9 cellular contexts compared by ENCODE assay signal in genomic region chr12:89353188-89353822, GRCh38. TPM values are rescaled to one million over a fixed set of nuclear protein-coding genes. Genes with fewer than 3 reads are reported as not detected.
A peak's percentile ranks its signal among the peaks of the same experiment; 100 is the strongest.
DNase-seq lines count a peak whose midpoint lies in the region; ATAC-seq, FAIRE-seq and TF ChIP-seq lines count a peak whose summit lies in the region.
"Had no signal": no experiment of that assay in that cellular context is flagged by ENCODE, and none has a peak within 500 bp of the region (broad histone marks: within the 10 kb centered on the region; RNA-seq: fewer than 3 reads in every experiment).

No MANE protein-coding gene starts in this region.

- H4K5ac ChIP-seq in mesendoderm (ENCODE audit: low read length) = peak overlapping the region; percentile 95

- no peak for TF ChIP-seq CTCF in CD14-positive monocyte (IDR thresholded peaks at IDR 0.05)
- no peak for TF ChIP-seq CTCF in endothelial cell of umbilical vein (IDR thresholded peaks at IDR 0.05; ENCODE audit: extremely low read depth in 1 of 2, insufficient read depth in 1 of 2, low read depth in 1 of 2, low read length in 2 of 2)

- no CpG with 5 or more reads among the region's 49 CpGs for WGBS in mesendoderm (ENCODE audit: extremely low coverage, insufficient coverage, low lambda C conversion rate)

- POLR2A ChIA-PET in endothelial cell of umbilical vein (lab: Charles Lee) = interaction anchor here (1.1 to 3.0 kb wide), 5 partner anchors 98 to 334 kb away, joined by 3 to 34 read pairs (median 8); no protein-coding TSS in a partner anchor

- H3K9me3 Mint-ChIP-seq in CD14-positive monocyte = peaks cover 0 to 13% (median 2%) of the 10 kb centered on the region in 7 donors
- no peaks in the 10 kb centered on the region for H3K9me3 Mint-ChIP-seq in activated CD8-positive, alpha-beta memory T cell treated with anti-CD3 and anti-CD28 coated beads, Interleukin-2, amount 10 ng/mL, durations not matched to agents 7 days and 5 days (ENCODE audit: low read depth)
- H3K9me3 Mint-ChIP-seq in stimulated activated naive B cell treated with anti-CD40 and anti-IgM and Interleukin-4, amounts not matched to agents 10 μg/mL and 1 μg/mL and 100 μg/mL, for 72 hours = no peaks in the 10 kb centered on the region

- H3K36me3 ChIP-seq in endothelial cell of umbilical vein (ENCODE audit: control insufficient read depth in 2 of 2, extremely low read depth in 1 of 2, insufficient read depth in 2 of 2, low read length in 2 of 2) = peaks cover 11 to 22% of the 10 kb centered on the region in 2 experiments
- peaks cover 9% of the 10 kb centered on the region for H3K36me3 ChIP-seq in mesendoderm (ENCODE audit: control insufficient read depth, insufficient read depth, low read length)

- no TSS peak for BruUV-seq in endothelial cell of umbilical vein (replicated peaks; lab: Mats Ljungman, UMichigan)

- H2BK5ac ChIP-seq in mesendoderm (ENCODE audit: low read length) = peak overlapping the region; percentile 97

- peak overlapping the region; percentile 71 for H3K9ac ChIP-seq in endothelial cell of umbilical vein (replicated peaks; ENCODE audit: extremely low read depth, insufficient read depth, low read length)
- H3K9ac ChIP-seq in mesendoderm (ENCODE audit: low read length) = peak overlapping the region; percentile 63

- peak overlapping the region; percentile 91 to 98 (median 97) for H3K27ac Mint-ChIP-seq in CD14-positive monocyte
- H3K27ac Mint-ChIP-seq in activated CD8-positive, alpha-beta memory T cell treated with anti-CD3 and anti-CD28 coated beads, Interleukin-2, amount 10 ng/mL, durations not matched to agents 7 days and 5 days = peak overlapping the region; percentile 93
- peak overlapping the region; percentile 97 for H3K27ac Mint-ChIP-seq in stimulated activated naive B cell treated with anti-CD40 and anti-IgM and Interleukin-4, amounts not matched to agents 10 μg/mL and 1 μg/mL and 100 μg/mL, for 72 hours

- dilution Hi-C loops in endothelial cell of umbilical vein (cut with MboI; ENCODE audit: extremely low pct_ligation_motif_present, low sequenced_read_pairs) = no loop called here

- peaks cover 9% of the 10 kb centered on the region for H3K79me1 ChIP-seq in mesendoderm (ENCODE audit: low read length)

- H3K9me3 ChIP-seq in endothelial cell of umbilical vein (replicated peaks; ENCODE audit: control insufficient read depth, insufficient read depth, low read length) = no peaks in the 10 kb centered on the region

- H2BK15ac ChIP-seq in mesendoderm (replicated peaks; ENCODE audit: low read depth) = no peak overlapping the region

- peaks cover 37% of the 10 kb centered on the region for H3K4me1 Mint-ChIP-seq in CD14-positive monocyte
- H3K4me1 Mint-ChIP-seq in activated CD8-positive, alpha-beta memory T cell treated with anti-CD3 and anti-CD28 coated beads, Interleukin-2, amount 10 ng/mL, durations not matched to agents 7 days and 5 days = peaks cover 31% of the 10 kb centered on the region
- peaks cover 47 to 61% of the 10 kb centered on the region in 2 donors for H3K4me1 Mint-ChIP-seq in stimulated activated naive B cell treated with anti-CD40 and anti-IgM and Interleukin-4, amounts not matched to agents 10 μg/mL and 1 μg/mL and 100 μg/mL, for 72 hours

- peak overlapping the region; percentile 66 for H3K4ac ChIP-seq in mesendoderm (ENCODE audit: low read depth, low read length)

- H3K4me2 ChIP-seq in endothelial cell of umbilical vein (ENCODE audit: insufficient read depth, low read length) = peak overlapping the region; percentile 42
- H3K4me2 ChIP-seq in mesendoderm (ENCODE audit: low read length) = peak overlapping the region; percentile 37

- H2AK5ac ChIP-seq in mesendoderm (ENCODE audit: low read length) = no peak overlapping the region

- peak; percentile 40 for FAIRE-seq in endothelial cell of umbilical vein (lab: Jason Lieb, UNC)
- FAIRE-seq: K562 had no signal

- no peaks in the 10 kb centered on the region for H4K20me1 ChIP-seq in endothelial cell of umbilical vein (replicated peaks; ENCODE audit: control insufficient read depth, extremely low read depth, insufficient read depth, low read length)

- ATAC-seq in GM21423 (IDR thresholded peaks at IDR 0.05; ENCODE audit: unreplicated experiment) (peak; percentile 23), HG02981 (IDR thresholded peaks at IDR 0.05; ENCODE audit: unreplicated experiment) (no peak)
- peak; percentile 16 for ATAC-seq in activated CD8-positive, alpha-beta memory T cell treated with anti-CD3 and anti-CD28 coated beads, Interleukin-2, amount 10 ng/mL, durations not matched to agents 7 days and 5 days
- peak; percentile 24 to 38 for ATAC-seq in stimulated activated naive B cell treated with anti-CD40 and anti-IgM and Interleukin-4, amounts not matched to agents 10 μg/mL and 1 μg/mL and 100 μg/mL, for 72 hours (replicated peaks)
- ATAC-seq: K562 had no signal

- intact Hi-C loops in CD14-positive monocyte (cut with micrococcal nuclease) = loop anchor here (2.0 to 10.0 kb wide), 8 partner anchors 39 to 306 kb away; partner anchors contain the start of gene POC1B (in 1 of the 2)
- intact Hi-C loops in endothelial cell of umbilical vein (cut with micrococcal nuclease) = loop anchor here (5.0 kb wide), 1 partner anchor 406 kb away; no protein-coding TSS in a partner anchor

- no peak overlapping the region for H2AFZ ChIP-seq in endothelial cell of umbilical vein (ENCODE audit: low read depth, low read length)

- no peaks in the 10 kb centered on the region for H3K9me1 ChIP-seq in endothelial cell of umbilical vein (replicated peaks; ENCODE audit: control insufficient read depth, extremely low read depth, insufficient read depth, low read length)

- no peaks in the 10 kb centered on the region for H3K27me3 Mint-ChIP-seq in CD14-positive monocyte (ENCODE audit: low read depth in 3 of 3)
- no peaks in the 10 kb centered on the region for H3K27me3 Mint-ChIP-seq in activated CD8-positive, alpha-beta memory T cell treated with anti-CD3 and anti-CD28 coated beads, Interleukin-2, amount 10 ng/mL, durations not matched to agents 7 days and 5 days
- H3K27me3 Mint-ChIP-seq in stimulated activated naive B cell treated with anti-CD40 and anti-IgM and Interleukin-4, amounts not matched to agents 10 μg/mL and 1 μg/mL and 100 μg/mL, for 72 hours = no peaks in the 10 kb centered on the region

- peak overlapping the region; percentile 33 for H2BK120ac ChIP-seq in mesendoderm (ENCODE audit: low read depth, low read length)

- H3K36me3 Mint-ChIP-seq in CD14-positive monocyte = peaks cover 36 to 44% of the 10 kb centered on the region in 2 donors
- H3K36me3 Mint-ChIP-seq in activated CD8-positive, alpha-beta memory T cell treated with anti-CD3 and anti-CD28 coated beads, Interleukin-2, amount 10 ng/mL, durations not matched to agents 7 days and 5 days = peaks cover 38% of the 10 kb centered on the region
- peaks cover 2 to 5% of the 10 kb centered on the region in 2 donors for H3K36me3 Mint-ChIP-seq in stimulated activated naive B cell treated with anti-CD40 and anti-IgM and Interleukin-4, amounts not matched to agents 10 μg/mL and 1 μg/mL and 100 μg/mL, for 72 hours

- CTCF ChIA-PET in activated CD8-positive, alpha-beta memory T cell treated with anti-CD3 and anti-CD28 coated beads, Interleukin-2, amount 10 ng/mL, durations not matched to agents 7 days and 5 days (lab: Charles Lee) = interaction anchor here (0.9 to 7.3 kb wide), 15 partner anchors 8 to 336 kb away, joined by 3 to 53 read pairs (median 4); no protein-coding TSS in a partner anchor
- CTCF ChIA-PET in endothelial cell of umbilical vein (lab: Charles Lee) = interaction anchor here (1.0 to 7.3 kb wide), 10 partner anchors 8 to 1587 kb away, joined by 3 to 163 read pairs (median 8); partner anchors contain the start of gene GALNT4

- peak overlapping the region; percentile 98 for H3K23ac ChIP-seq in mesendoderm (ENCODE audit: low read length)

- peaks cover 30% of the 10 kb centered on the region for H3K4me1 ChIP-seq in endothelial cell of umbilical vein (ENCODE audit: control insufficient read depth, extremely low read depth, insufficient read depth, low read length)
- H3K4me1 ChIP-seq in mesendoderm (ENCODE audit: control insufficient read depth, low read depth, low read length) = peaks cover 27% of the 10 kb centered on the region

- peak overlapping the region; percentile 75 for H3K18ac ChIP-seq in mesendoderm (ENCODE audit: low read length)

- H3K56ac ChIP-seq in mesendoderm (ENCODE audit: low read length) = peak overlapping the region; percentile 98

- H3K27me3 ChIP-seq in endothelial cell of umbilical vein (ENCODE audit: control insufficient read depth in 2 of 2, insufficient read depth in 2 of 2, low read length in 2 of 2) (no peaks in the 10 kb centered on the region), mesendoderm (ENCODE audit: insufficient read depth, low read length, poor library complexity) (no peaks in the 10 kb centered on the region)

- peak overlapping the region; percentile 99 to 100 for H3K4me3 Mint-ChIP-seq in CD14-positive monocyte
- peak overlapping the region; percentile 93 for H3K4me3 Mint-ChIP-seq in activated CD8-positive, alpha-beta memory T cell treated with anti-CD3 and anti-CD28 coated beads, Interleukin-2, amount 10 ng/mL, durations not matched to agents 7 days and 5 days
- H3K4me3 Mint-ChIP-seq in stimulated activated naive B cell treated with anti-CD40 and anti-IgM and Interleukin-4, amounts not matched to agents 10 μg/mL and 1 μg/mL and 100 μg/mL, for 72 hours = peak overlapping the region; percentile 98 to 100

- peak overlapping the region; percentile 5 to 65 (median 8) for H3K4me3 ChIP-seq in endothelial cell of umbilical vein (replicated peaks in 1 of 3; ENCODE audit: insufficient read depth in 1 of 3, low read depth in 1 of 3, low read length in 3 of 3)
- peak overlapping the region; percentile 33 for H3K4me3 ChIP-seq in mesendoderm (ENCODE audit: low read length)
- H3K4me3 ChIP-seq: K562 had no signal

- H4K8ac ChIP-seq in mesendoderm (ENCODE audit: low read depth, low read length) = no peak overlapping the region

- peak; percentile 55 for DNase-seq in CD14-positive monocyte (ENCODE audit: low spot score)
- peak; percentile 67 for DNase-seq in NCI-H2227 treated with DMSO at 0.1 percent for 48 hours (lab: John Stamatoyannopoulos, UW)
- peak; percentile 67 for DNase-seq in activated CD8-positive, alpha-beta memory T cell treated with anti-CD3 and anti-CD28 coated beads, Interleukin-2, amount 10 ng/mL, durations not matched to agents 7 days and 5 days
- peak; percentile 81 for DNase-seq in endothelial cell of umbilical vein (ENCODE audit: low read depth, low spot score)
- peak; percentile 95 for DNase-seq in mesendoderm
- DNase-seq in stimulated activated naive B cell treated with anti-CD40 and anti-IgM and Interleukin-4, amounts not matched to agents 10 μg/mL and 1 μg/mL and 100 μg/mL, for 72 hours = peak; percentile 44

- H3K27ac ChIP-seq in endothelial cell of umbilical vein (ENCODE audit: insufficient read depth, low read depth, low read length) (peak overlapping the region; percentile 88), mesendoderm (ENCODE audit: low read depth, low read length) (peak overlapping the region; percentile 98)

- no peak for TF ChIP-seq POLR2A in endothelial cell of umbilical vein (IDR thresholded peaks at IDR 0.05; ENCODE audit: low read depth, low read length)

- H3K79me2 ChIP-seq in endothelial cell of umbilical vein (ENCODE audit: control insufficient read depth, insufficient read depth, low read length) (peaks cover 39% of the 10 kb centered on the region), mesendoderm (ENCODE audit: control insufficient read depth, insufficient read depth, low read length) (peaks cover 33% of the 10 kb centered on the region)

RNA-seq across cellular contexts. Expression of gene DUSP6, which starts 1.0 kb away (rescaled TPM):
- 100 to 1,000 TPM; 653 to 880 TPM for polyA plus RNA-seq in CD14-positive monocyte
- 100 to 1,000 TPM in 1 of 2 experiments, 10 to 100 TPM in 1; 76.3 to 100 TPM for total RNA-seq in activated CD8-positive, alpha-beta memory T cell treated with anti-CD3 and anti-CD28 coated beads, Interleukin-2, amount 10 ng/mL, durations not matched to agents 7 days and 5 days
- 148 and 200 TPM in 2 replicates for total RNA-seq in endothelial cell of umbilical vein
- 149 and 171 TPM in 2 replicates for polyA plus RNA-seq in endothelial cell of umbilical vein
- polyA plus RNA-seq in endothelial cell of umbilical vein (2011; cell fraction: cytosol; rRNA removed) = 139 and 150 TPM in 2 replicates
- 438 and 510 TPM in 2 replicates for polyA plus RNA-seq in endothelial cell of umbilical vein (2011; cell fraction: nucleus; rRNA removed)
- 142 and 205 TPM in 2 replicates for polyA plus RNA-seq in endothelial cell of umbilical vein (2012)
- 318 and 353 TPM in 2 replicates for polyA minus RNA-seq in endothelial cell of umbilical vein
- 2.6 TPM for polyA minus RNA-seq in endothelial cell of umbilical vein (2011; cell fraction: cytosol; rRNA and poly(A)+ RNA removed)
- polyA minus RNA-seq in endothelial cell of umbilical vein (2011; cell fraction: nucleus; rRNA and poly(A)+ RNA removed) = 428 and 523 TPM in 2 replicates
- 30.5 TPM for polyA plus RNA-seq in mesendoderm (2013, experiment 1 of 2)
- polyA plus RNA-seq in mesendoderm (2013, experiment 2 of 2) = 30.1 TPM

Comparison
In these comparisons a context has a peak if more than half of its experiments do, and no peak if none do; other contexts are left out.
1. DNase-seq: peak in every context shown above with its lines; median percentile 95 in mesendoderm; 81 in endothelial cell of umbilical vein; 67 in NCI-H2227 treated with DMSO at 0.1 percent for 48 hours; 67 in activated CD8-positive, alpha-beta memory T cell treated with anti-CD3 and anti-CD28 coated beads, Interleukin-2, amount 10 ng/mL, durations not matched to agents 7 days and 5 days; 55 in CD14-positive monocyte; 44 in stimulated activated naive B cell treated with anti-CD40 and anti-IgM and Interleukin-4, amounts not matched to agents 10 μg/mL and 1 μg/mL and 100 μg/mL, for 72 hours.